Comparison of ENCODE assay signal across 8 cellular contexts in genomic region chr11:124724854-124725718, GRCh38. TPM values are rescaled to one million over a fixed set of nuclear protein-coding genes. Genes with fewer than 3 reads are reported as not detected.
DNase-seq lines count a peak whose midpoint lies in the region; ATAC-seq, FAIRE-seq and TF ChIP-seq lines count a peak whose summit lies in the region.

No MANE protein-coding gene starts in this region.

- intact Hi-C loops in colonic mucosa (cut with DNase I) = no loop called here

- TF ChIP-seq CTCF in colonic mucosa (IDR thresholded peaks at IDR 0.05) (no peak), type B pancreatic cell (conservative IDR thresholded peaks at IDR 0.05) (no peak)

- peaks cover 62% of the 10 kb centered on the region for H3K27me3 Mint-ChIP-seq in type B pancreatic cell

- no peaks in the 10 kb centered on the region for H3K9me3 ChIP-seq in colonic mucosa

- H3K36me3 ChIP-seq in colonic mucosa = no peaks in the 10 kb centered on the region

- H3K27ac Mint-ChIP-seq in type B pancreatic cell = no peak overlapping the region

- peaks cover 33% of the 10 kb centered on the region for H3K4me1 Mint-ChIP-seq in type B pancreatic cell (ENCODE audit: unreplicated experiment)

- FAIRE-seq in HTR-8/SVneo (lab: Jason Lieb, UNC) = no peak

- DNase-seq in NOMO-1 treated with DMSO at 0.1 percent for 48 hours (lab: John Stamatoyannopoulos, UW; ENCODE audit: unreplicated experiment) (peak; percentile 44), NOMO-1 treated with dmso at 0.1 percent for 144 hours (lab: John Stamatoyannopoulos, UW; ENCODE audit: unreplicated experiment) (no peak), colonic mucosa (peak; percentile 58), type B pancreatic cell (ENCODE audit: extremely low spot score, unreplicated experiment) (no peak), T-helper 2 cell (no peak), HTR-8/SVneo (ENCODE audit: insufficient read length, low spot score) (no peak), erythroblast (lab: John Stamatoyannopoulos, UW) (no peak)

- H3K36me3 Mint-ChIP-seq in type B pancreatic cell = no peaks in the 10 kb centered on the region

- peak; percentile 99 for ATAC-seq in HG03175 (IDR thresholded peaks at IDR 0.05; ENCODE audit: unreplicated experiment)

- peaks cover 5% of the 10 kb centered on the region for H3K4me1 ChIP-seq in colonic mucosa

- no peaks in the 10 kb centered on the region for H3K27me3 ChIP-seq in colonic mucosa

- TF ChIP-seq POLR2A in erythroblast (IDR thresholded peaks at IDR 0.05; ENCODE audit: low read length) = no peak

- peak overlapping the region in 1 of 2 donors; percentile 1 for H3K9ac ChIP-seq in colonic mucosa (ENCODE audit: low read depth in 2 of 2, low read length in 2 of 2)

- H3K4me3 ChIP-seq in colonic mucosa = no peak overlapping the region

- H3K27ac ChIP-seq in colonic mucosa = peak overlapping the region; percentile 38

- peak overlapping the region; percentile 39 for H3K4me3 Mint-ChIP-seq in type B pancreatic cell

- no peaks in the 10 kb centered on the region for H3K9me3 Mint-ChIP-seq in type B pancreatic cell

RNA-seq across cellular contexts. Expression of gene NRGN, which starts 14.7 kb away (rescaled TPM):
- total RNA-seq in colonic mucosa (10 to 100 TPM in 1 of 2 donors, 1 to 10 TPM in 1; 3.1 to 11.1 TPM), type B pancreatic cell (ENCODE audit: low replicate concordance) (3.6 and 17.3 TPM in 2 replicates)

RNA-seq across cellular contexts. Expression of gene VSIG2, which starts 27.0 kb away (rescaled TPM):
- total RNA-seq in colonic mucosa (100 to 1,000 TPM; 122 to 155 TPM), type B pancreatic cell (ENCODE audit: low replicate concordance) (8.7 and 14.8 TPM in 2 replicates)

RNA-seq across cellular contexts. Expression of gene ESAM, which starts 37.0 kb away (rescaled TPM):
- total RNA-seq in colonic mucosa (10 to 100 TPM; 10.4 to 15.7 TPM), type B pancreatic cell (ENCODE audit: low replicate concordance) (3.6 and 3.7 TPM in 2 replicates)

RNA-seq across cellular contexts. Expression of gene SPA17, which starts 51.4 kb away (rescaled TPM):
- total RNA-seq in colonic mucosa (10 to 100 TPM in 1 of 2 donors, 1 to 10 TPM in 1; 8.4 to 10.7 TPM), type B pancreatic cell (ENCODE audit: low replicate concordance) (7.2 and 13.4 TPM in 2 replicates)

RNA-seq across cellular contexts. Expression of gene SIAE, which starts 51.5 kb away (rescaled TPM):
- total RNA-seq in colonic mucosa = 100 to 1,000 TPM; 128 to 236 TPM
- total RNA-seq in type B pancreatic cell (ENCODE audit: low replicate concordance) = 28.8 and 33.9 TPM in 2 replicates

Comparison
In these comparisons a context has a peak if more than half of its experiments do, and no peak if none do; other contexts are left out.
1. DNase-seq: peak in NOMO-1 treated with DMSO at 0.1 percent for 48 hours (single experiment) and colonic mucosa (single experiment); none in NOMO-1 treated with dmso at 0.1 percent for 144 hours (single experiment), type B pancreatic cell (single experiment), T-helper 2 cell (0 of 5), HTR-8/SVneo (single experiment) and erythroblast (0 of 2).